10 cellular contexts compared by ENCODE assay signal in genomic region chr12:99553461-99553860, GRCh38.
"Had no signal": no experiment of that assay in that cellular context is flagged by ENCODE, and none has a peak within 500 bp of the region (broad histone marks: within the 10 kb centered on the region; RNA-seq: fewer than 3 reads in every experiment).

No MANE protein-coding gene starts in this region.

- DNase-seq: activated CD4-positive, alpha-beta T cell treated with anti-CD3 and anti-CD28 coated beads, Interleukin-2, amount 10 ng/mL, durations not matched to agents 24 days and 14 days; activated naive CD4-positive, alpha-beta T cell; glutamatergic neuron; left cardiac atrium; midbrain; ovary; retina had no signal

- H3K4me3 Mint-ChIP-seq: activated CD4-positive, alpha-beta T cell treated with anti-CD3 and anti-CD28 coated beads, Interleukin-2, amount 10 ng/mL, durations not matched to agents 24 days and 14 days; activated T-helper 1 cell treated with anti-CD3 and anti-CD28 coated beads, Interleukin-12 subunit alpha, Interleukin-12 subunit beta, Interleukin-2, Interleukin-4 antibody, amounts not matched to agents 30 ng/mL and 10 ng/mL and 1 ng/mL, durations not matched to agents 14 hours and 24 hours and 36 hours; neural progenitor cell; WTC11 had no signal

- H3K27me3 Mint-ChIP-seq: activated CD4-positive, alpha-beta T cell treated with anti-CD3 and anti-CD28 coated beads, Interleukin-2, amount 10 ng/mL, durations not matched to agents 24 days and 14 days had no signal

- H3K4me1 Mint-ChIP-seq: activated CD4-positive, alpha-beta T cell treated with anti-CD3 and anti-CD28 coated beads, Interleukin-2, amount 10 ng/mL, durations not matched to agents 24 days and 14 days; neural progenitor cell had no signal

- H3K27ac Mint-ChIP-seq: activated CD4-positive, alpha-beta T cell treated with anti-CD3 and anti-CD28 coated beads, Interleukin-2, amount 10 ng/mL, durations not matched to agents 24 days and 14 days; activated T-helper 1 cell treated with anti-CD3 and anti-CD28 coated beads, Interleukin-12 subunit alpha, Interleukin-12 subunit beta, Interleukin-2, Interleukin-4 antibody, amounts not matched to agents 30 ng/mL and 10 ng/mL and 1 ng/mL, durations not matched to agents 14 hours and 24 hours and 36 hours; neural progenitor cell; WTC11 had no signal

- ATAC-seq: left cardiac atrium, WTC11 had no signal

- H3K9me3 Mint-ChIP-seq: activated CD4-positive, alpha-beta T cell treated with anti-CD3 and anti-CD28 coated beads, Interleukin-2, amount 10 ng/mL, durations not matched to agents 24 days and 14 days had no signal

- H3K36me3 Mint-ChIP-seq: WTC11 had no signal
